Comparison of ENCODE assay signal across 9 cellular contexts in genomic region chr14:52960627-52961026, GRCh38. TPM values are rescaled to one million over a fixed set of nuclear protein-coding genes. Genes with fewer than 3 reads are reported as not detected.
DNase-seq lines count a peak whose midpoint lies in the region; ATAC-seq and TF ChIP-seq lines count a peak whose summit lies in the region.
"Had no signal": no experiment of that assay in that cellular context is flagged by ENCODE, and none has a peak within 500 bp of the region (broad histone marks: within the 10 kb centered on the region; RNA-seq: fewer than 3 reads in every experiment).

No MANE protein-coding gene starts in this region.

- H3K27me3 ChIP-seq in liver (ENCODE audit: control insufficient read depth in 4 of 4, insufficient read depth in 4 of 4, low read length in 3 of 4) (no peaks in the 10 kb centered on the region), tibial artery (no peaks in the 10 kb centered on the region)

- H3K36me3 ChIP-seq in liver (ENCODE audit: control insufficient read depth in 4 of 4, insufficient read depth in 3 of 4, low read depth in 1 of 4, low read length in 3 of 4) (no peaks in the 10 kb centered on the region), tibial artery (no peaks in the 10 kb centered on the region)

- DNase-seq in activated CD8-positive, alpha-beta memory T cell treated with anti-CD3 and anti-CD28 coated beads, Interleukin-2, amount 10 ng/mL, durations not matched to agents 7 days and 5 days, result no peak
- no peak for DNase-seq in activated CD8-positive, alpha-beta memory T cell treated with anti-CD3 and anti-CD28 coated beads, Interleukin-2, amount 50 U/mL, for 4 hours
- DNase-seq in WTC11 (ENCODE audit: low spot score) (no peak), tibial artery (no peak), amygdala (lab: John Stamatoyannopoulos, UW) (no peak), NCI-H2196 treated with DMSO at 0.1 percent for 48 hours (lab: John Stamatoyannopoulos, UW; ENCODE audit: unreplicated experiment) (no peak)
- no peak for DNase-seq in effector CD8-positive, alpha-beta T cell (lab: John Stamatoyannopoulos, UW)

- WGBS in liver, result 31% methylated on average over 3 of the region's 3 CpGs

- no peak overlapping the region for H3K4me3 Mint-ChIP-seq in activated CD8-positive, alpha-beta memory T cell treated with anti-CD3 and anti-CD28 coated beads, Interleukin-2, amount 10 ng/mL, durations not matched to agents 7 days and 5 days
- no peak overlapping the region for H3K4me3 Mint-ChIP-seq in WTC11

- H3K27me3 Mint-ChIP-seq in activated CD8-positive, alpha-beta memory T cell treated with anti-CD3 and anti-CD28 coated beads, Interleukin-2, amount 10 ng/mL, durations not matched to agents 7 days and 5 days, result no peaks in the 10 kb centered on the region
- no peaks in the 10 kb centered on the region for H3K27me3 Mint-ChIP-seq in WTC11 (ENCODE audit: low read depth)

- peaks cover 5% of the 10 kb centered on the region for H3K4me1 Mint-ChIP-seq in activated CD8-positive, alpha-beta memory T cell treated with anti-CD3 and anti-CD28 coated beads, Interleukin-2, amount 10 ng/mL, durations not matched to agents 7 days and 5 days
- H3K4me1 Mint-ChIP-seq in WTC11, result peaks cover 16% of the 10 kb centered on the region

- H3K4me1 ChIP-seq in liver (ENCODE audit: control insufficient read depth in 4 of 4, insufficient read depth in 4 of 4, low read length in 3 of 4) (peaks cover 0 to 16% (median 14%) of the 10 kb centered on the region in 4 donors), tibial artery (peaks cover 0 to 10% (median 3%) of the 10 kb centered on the region in 4 donors)

- POLR2A ChIA-PET in WTC11 (lab: Charles Lee), result interaction anchor here (0.6 to 3.2 kb wide), 2 partner anchors 9 to 12 kb away, joined by 6 to 11 read pairs; partner anchors contain the start of gene FERMT2

- H3K9me3 ChIP-seq in liver (ENCODE audit: control insufficient read depth in 4 of 4, low read length in 3 of 4) (no peaks in the 10 kb centered on the region), tibial artery (no peaks in the 10 kb centered on the region)

- no peak overlapping the region for H3K9ac ChIP-seq in liver (ENCODE audit: low read depth in 1 of 2, low read length in 2 of 2)

- TF ChIP-seq CTCF in WTC11 (IDR thresholded peaks at IDR 0.05), result no peak
- peak; percentile 16 for TF ChIP-seq CTCF in liver (IDR thresholded peaks at IDR 0.05; ENCODE audit: low read depth, low read length, missing input control)
- no peak for TF ChIP-seq CTCF in tibial artery (IDR thresholded peaks at IDR 0.05)

- no peak overlapping the region for H3K4me3 ChIP-seq in liver (ENCODE audit: low read depth in 1 of 3, low read length in 3 of 3)
- H3K4me3 ChIP-seq in tibial artery, result no peak overlapping the region

- intact Hi-C loops in tibial artery (cut with DNase I; ENCODE audit: low total_unique reads), result loop anchor here (1.0 to 5.0 kb wide), 2 partner anchors 92 to 137 kb away; no protein-coding TSS in a partner anchor

- H3K27ac ChIP-seq in liver (ENCODE audit: low read depth in 1 of 2, low read length in 2 of 2) (peak overlapping the region; percentile 4 to 43), tibial artery (peak overlapping the region; percentile 30 to 51)

- H3K9me3 Mint-ChIP-seq in activated CD8-positive, alpha-beta memory T cell treated with anti-CD3 and anti-CD28 coated beads, Interleukin-2, amount 10 ng/mL, durations not matched to agents 7 days and 5 days (ENCODE audit: low read depth), result no peaks in the 10 kb centered on the region
- peaks cover 5% of the 10 kb centered on the region for H3K9me3 Mint-ChIP-seq in WTC11

- CTCF ChIA-PET in activated CD8-positive, alpha-beta memory T cell treated with anti-CD3 and anti-CD28 coated beads, Interleukin-2, amount 10 ng/mL, durations not matched to agents 7 days and 5 days (lab: Charles Lee), result interaction anchor here (0.7 to 3.8 kb wide), 17 partner anchors 8 to 345 kb away, joined by 3 to 47 read pairs (median 5); no protein-coding TSS in a partner anchor
- CTCF ChIA-PET in WTC11 (lab: Charles Lee), result interaction anchor here (0.5 to 2.5 kb wide), 34 partner anchors 9 to 439 kb away, joined by 3 to 28 read pairs (median 4); partner anchors contain the start of genes FERMT2, GNPNAT1 and STYX

- peak; percentile 47 for ATAC-seq in activated CD8-positive, alpha-beta memory T cell treated with anti-CD3 and anti-CD28 coated beads, Interleukin-2, amount 10 ng/mL, durations not matched to agents 7 days and 5 days
- ATAC-seq in WTC11, result no peak

- no peaks in the 10 kb centered on the region for H3K36me3 Mint-ChIP-seq in activated CD8-positive, alpha-beta memory T cell treated with anti-CD3 and anti-CD28 coated beads, Interleukin-2, amount 10 ng/mL, durations not matched to agents 7 days and 5 days
- peaks cover 4% of the 10 kb centered on the region; the same call in 1 of the 2 replicates for H3K36me3 Mint-ChIP-seq in WTC11

- TF ChIP-seq RAD21 in liver (IDR thresholded peaks at IDR 0.05), result no peak

- H3K27ac Mint-ChIP-seq in activated CD8-positive, alpha-beta memory T cell treated with anti-CD3 and anti-CD28 coated beads, Interleukin-2, amount 10 ng/mL, durations not matched to agents 7 days and 5 days, result no peak overlapping the region
- H3K27ac Mint-ChIP-seq in WTC11, result peak overlapping the region; percentile 66

TF ChIP-seq in WTC11, 78 proteins besides CTCF, POLR2A, EP300 and RAD21 (continues in another document):
- no peak for TF ChIP-seq GABPB1 (CRISPR knock-in tag; IDR thresholded peaks at IDR 0.05)
- no peak for TF ChIP-seq MYBL2 (CRISPR knock-in tag; IDR thresholded peaks at IDR 0.05)
- TF ChIP-seq NFE2L1 (CRISPR knock-in tag; IDR thresholded peaks at IDR 0.05), result no peak
- no peak for TF ChIP-seq SP1 (CRISPR knock-in tag; conservative IDR thresholded peaks at IDR 0.05)
- TF ChIP-seq FOXK1 (CRISPR knock-in tag; IDR thresholded peaks at IDR 0.05), result no peak
- no peak for TF ChIP-seq E2F1 (CRISPR knock-in tag; IDR thresholded peaks at IDR 0.05)
- no peak for TF ChIP-seq ZNF671 (CRISPR knock-in tag; IDR thresholded peaks at IDR 0.05)
- TF ChIP-seq ZNF416 (CRISPR knock-in tag; IDR thresholded peaks at IDR 0.05), result no peak
- TF ChIP-seq ZNF263 (CRISPR knock-in tag; IDR thresholded peaks at IDR 0.05; ENCODE audit: low read depth), result no peak
- no peak for TF ChIP-seq HMGXB4 (CRISPR knock-in tag; IDR thresholded peaks at IDR 0.05)

TF ChIP-seq in liver, 16 proteins besides CTCF, POLR2A, EP300 and RAD21:
- no peak for TF ChIP-seq EGR1 (IDR thresholded peaks at IDR 0.05; ENCODE audit: low read depth in 2 of 2)
- peak; percentile 45 for TF ChIP-seq SP1 (IDR thresholded peaks at IDR 0.05)
- TF ChIP-seq RXRA (IDR thresholded peaks at IDR 0.05), result peak in 1 of 2 donors; percentile 13
- peak; percentile 48 for TF ChIP-seq NR2F2 (IDR thresholded peaks at IDR 0.05)

RNA-seq across cellular contexts. Expression of gene FERMT2, which starts 9.8 kb away (rescaled TPM):
- total RNA-seq in activated CD8-positive, alpha-beta memory T cell treated with anti-CD3 and anti-CD28 coated beads, Interleukin-2, amount 10 ng/mL, durations not matched to agents 7 days and 5 days, result 1 to 10 TPM in 1 of 2 experiments, under 1 TPM in 1; 0.41 to 1.9 TPM
- total RNA-seq in WTC11 (2021), result 87.8 to 97.7 TPM (median 92.8 TPM) in 3 replicates
- 10 to 100 TPM; 34.8 to 51.3 TPM for total RNA-seq in liver
- polyA plus RNA-seq in liver, result 10 to 100 TPM; 23.9 to 45.9 TPM
- total RNA-seq: HT-29 had no signal

Comparison
In these comparisons a context has a peak if more than half of its experiments do, and no peak if none do; other contexts are left out.
1. RNA of gene FERMT2, which starts 9.8 kb away (total RNA-seq): 87.8 to 97.7 TPM in WTC11 and 34.8 to 51.3 TPM in liver; 0.41 to 1.9 TPM in activated CD8-positive, alpha-beta memory T cell treated with anti-CD3 and anti-CD28 coated beads, Interleukin-2, amount 10 ng/mL, durations not matched to agents 7 days and 5 days; every median in the first group is over 10 times any median in the second.